In the genomic region with DNA sequence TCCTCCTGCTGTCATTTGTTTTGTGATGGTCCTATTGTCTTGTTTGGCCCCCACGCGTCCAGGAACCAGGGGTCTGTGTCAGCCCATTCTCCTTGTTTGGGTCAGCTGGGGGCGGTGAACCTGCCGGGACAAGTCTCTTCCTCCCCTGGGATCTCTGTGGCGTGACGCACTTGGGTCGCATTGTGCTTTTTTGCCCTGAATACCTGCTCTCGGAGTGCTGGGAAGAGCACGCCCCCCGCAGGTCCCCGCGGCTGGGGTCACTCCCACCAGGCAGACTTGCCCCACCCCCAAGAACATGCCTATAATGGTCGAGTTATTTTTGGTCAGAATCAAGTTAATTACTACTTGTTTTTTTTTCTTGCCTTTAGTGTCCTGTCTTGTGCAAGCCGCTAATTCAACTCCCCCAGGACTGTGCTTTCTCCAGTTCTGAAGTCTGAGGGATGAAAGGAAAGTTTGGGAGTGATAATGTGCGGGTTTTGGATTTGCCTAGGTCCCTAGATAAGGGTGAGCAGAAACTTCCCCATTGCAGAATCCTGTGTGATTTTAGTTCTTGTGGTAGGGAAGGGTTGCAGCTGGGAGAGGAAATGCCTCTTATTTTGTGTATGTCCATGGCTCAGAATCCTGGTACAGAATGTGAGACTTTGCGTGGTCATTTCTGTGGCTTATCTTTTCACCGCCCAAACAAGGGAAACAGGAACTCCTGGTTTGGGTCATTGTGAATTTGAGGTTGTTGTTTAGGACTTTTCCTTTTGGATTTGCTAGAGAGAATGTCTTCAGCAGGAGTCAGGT, we compare ENCODE assay signal across 8 cellular contexts. TPM values are rescaled to one million over a fixed set of nuclear protein-coding genes. Genes with fewer than 3 reads are reported as not detected.
DNase-seq lines count a peak whose midpoint lies in the region; ATAC-seq, FAIRE-seq and TF ChIP-seq lines count a peak whose summit lies in the region.

No MANE protein-coding gene starts in this region.

- H3K14ac ChIP-seq in trophoblast cell (ENCODE audit: low read length) = peak overlapping the region; percentile 57

- peak; percentile 23 for FAIRE-seq in H54 (lab: Jason Lieb, UNC)

- ATAC-seq in Right ventricle myocardium superior (ENCODE audit: poor library complexity) (peak; percentile 32), GM18870 (IDR thresholded peaks at IDR 0.05; ENCODE audit: unreplicated experiment) (no peak)

- peak overlapping the region; percentile 90 for H4K91ac ChIP-seq in trophoblast cell (ENCODE audit: low read depth, low read length)

- H3K27me3 Mint-ChIP-seq in activated naive CD4-positive, alpha-beta T cell treated with anti-CD3 and anti-CD28 coated beads for 36 hours (ENCODE audit: low read depth) = no peaks in the 10 kb centered on the region

- H2AK5ac ChIP-seq in trophoblast cell (ENCODE audit: low read length) = no peak overlapping the region

- no peak overlapping the region for H3K4ac ChIP-seq in trophoblast cell (ENCODE audit: low read depth, low read length)

- H2BK5ac ChIP-seq in trophoblast cell (ENCODE audit: low read depth, low read length, poor library complexity) = peak overlapping the region; percentile 51

- no peak overlapping the region for H3K27ac Mint-ChIP-seq in activated naive CD4-positive, alpha-beta T cell treated with anti-CD3 and anti-CD28 coated beads for 36 hours

- H3K9me3 ChIP-seq in trophoblast cell (ENCODE audit: insufficient read depth, low read depth, low read length) = no peaks in the 10 kb centered on the region

- peak overlapping the region; percentile 61 for H2AFZ ChIP-seq in trophoblast cell (ENCODE audit: insufficient read depth, low read length, poor library complexity)

- H3K79me2 ChIP-seq in trophoblast cell (ENCODE audit: control insufficient read depth, insufficient read depth, low read length, poor library complexity) = peaks cover 5% of the 10 kb centered on the region

- DNase-seq in EL = peak; percentile 36
- DNase-seq in H54 (ENCODE audit: insufficient read length, low spot score) = peak; percentile 29
- DNase-seq in NCI-H146 (lab: John Stamatoyannopoulos, UW) = peak; percentile 54
- peak; percentile 20 for DNase-seq in activated naive CD4-positive, alpha-beta T cell treated with anti-CD3 and anti-CD28 coated beads for 36 hours
- peak; percentile 64 for DNase-seq in Right ventricle myocardium superior
- peak; percentile 66 to 84 for DNase-seq in trophoblast cell
- no peak for DNase-seq in NCI-H187 treated with DMSO at 0.1 percent for 48 hours (lab: John Stamatoyannopoulos, UW)

- H3K23ac ChIP-seq in trophoblast cell (ENCODE audit: low read length) = no peak overlapping the region

- H3K9me3 Mint-ChIP-seq in activated naive CD4-positive, alpha-beta T cell treated with anti-CD3 and anti-CD28 coated beads for 36 hours = no peaks in the 10 kb centered on the region

- CTCF ChIA-PET in activated naive CD4-positive, alpha-beta T cell treated with anti-CD3 and anti-CD28 coated beads for 36 hours (lab: Charles Lee) = interaction anchor here (1.0 to 1.5 kb wide), 2 partner anchors 44 to 56 kb away, joined by 3 to 6 read pairs; no protein-coding TSS in a partner anchor

- no peak overlapping the region for H4K12ac ChIP-seq in trophoblast cell (ENCODE audit: low read depth, low read length)

- H3K18ac ChIP-seq in trophoblast cell (ENCODE audit: low read length) = peak overlapping the region; percentile 83

- peak overlapping the region; percentile 46 for H3K27ac ChIP-seq in trophoblast cell (ENCODE audit: low read depth, low read length)

- no peaks in the 10 kb centered on the region for H3K27me3 ChIP-seq in trophoblast cell (ENCODE audit: insufficient read depth, low read length)

- peak overlapping the region; percentile 84 for H3K4me3 ChIP-seq in trophoblast cell (ENCODE audit: low read depth, low read length)

- H3K79me1 ChIP-seq in trophoblast cell (ENCODE audit: low read length) = peaks cover 7% of the 10 kb centered on the region

- peaks cover 0 to 2% of the 10 kb centered on the region in 2 experiments for H3K4me1 ChIP-seq in trophoblast cell (ENCODE audit: control insufficient read depth in 1 of 2, insufficient read depth in 2 of 2, low read length in 2 of 2)

- H4K8ac ChIP-seq in trophoblast cell (ENCODE audit: low read depth, low read length) = peak overlapping the region; percentile 8

- H3K4me2 ChIP-seq in trophoblast cell (ENCODE audit: low read length) = peak overlapping the region; percentile 97

- peak overlapping the region; percentile 30 for H2BK120ac ChIP-seq in trophoblast cell (ENCODE audit: insufficient read depth, low read length, poor library complexity)

- H3K9ac ChIP-seq in trophoblast cell (ENCODE audit: low read length) = peak overlapping the region; percentile 24

- peaks cover 14% of the 10 kb centered on the region for H3K4me1 Mint-ChIP-seq in activated naive CD4-positive, alpha-beta T cell treated with anti-CD3 and anti-CD28 coated beads for 36 hours (ENCODE audit: low read depth)

- H3K36me3 ChIP-seq in trophoblast cell (ENCODE audit: control insufficient read depth in 1 of 2, insufficient read depth in 2 of 2, low read length in 2 of 2) = no peaks in the 10 kb centered on the region

- intact Hi-C loops in activated naive CD4-positive, alpha-beta T cell treated with anti-CD3 and anti-CD28 coated beads for 36 hours (cut with micrococcal nuclease) = loop anchor here (2.0 to 10.0 kb wide), 2 partner anchors 55 to 1275 kb away; a partner anchor contains a TSS
- intact Hi-C loops in Right ventricle myocardium superior (cut with DNase I) = no loop called here

- H3K4me3 Mint-ChIP-seq in activated naive CD4-positive, alpha-beta T cell treated with anti-CD3 and anti-CD28 coated beads for 36 hours = peak overlapping the region; percentile 87

- WGBS in trophoblast cell (ENCODE audit: extremely low coverage, insufficient coverage, insufficient read length) = no CpG with 5 or more reads among the region's 17 CpGs

- H2BK12ac ChIP-seq in trophoblast cell (ENCODE audit: low read length) = peak overlapping the region; percentile 13

- no peak for TF ChIP-seq POLR2A in H54 (IDR thresholded peaks at IDR 0.05; ENCODE audit: low read depth, low read length)

- H3K36me3 Mint-ChIP-seq in activated naive CD4-positive, alpha-beta T cell treated with anti-CD3 and anti-CD28 coated beads for 36 hours (ENCODE audit: low read depth) = peaks cover 2% of the 10 kb centered on the region

RNA-seq across cellular contexts. Expression of a gene that starts 0.8 kb away (rescaled TPM):
- 1 to 10 TPM; 2.0 to 2.2 TPM for total RNA-seq in activated naive CD4-positive, alpha-beta T cell treated with anti-CD3 and anti-CD28 coated beads for 36 hours
- 3.4 TPM for total RNA-seq in Right ventricle myocardium superior
- 14.6 and 15.6 TPM in 2 replicates for polyA plus RNA-seq in trophoblast cell (2013)

RNA-seq across cellular contexts. Expression of a gene that starts 29.6 kb away (rescaled TPM):
- total RNA-seq in activated naive CD4-positive, alpha-beta T cell treated with anti-CD3 and anti-CD28 coated beads for 36 hours = 1,000 to 10,000 TPM; 4,224 to 4,246 TPM
- total RNA-seq in Right ventricle myocardium superior = 866 TPM
- polyA plus RNA-seq in trophoblast cell (2013) = 1,694 and 1,740 TPM in 2 replicates
